In genomic region chr1:16764820-16765655, GRCh38 we compare ENCODE assay signal across 12 cellular contexts. TPM values are rescaled to one million over a fixed set of nuclear protein-coding genes. Genes with fewer than 3 reads are reported as not detected.
DNase-seq lines count a peak whose midpoint lies in the region; ATAC-seq and TF ChIP-seq lines count a peak whose summit lies in the region.
"Not testable (repeated sequence)": the region's sequence is repeated elsewhere in the genome, so short reads cannot be mapped to it uniquely, and the experiment has no call there.
"Had no signal": no experiment of that assay in that cellular context is flagged by ENCODE, and none has a peak within 500 bp of the region (broad histone marks: within the 10 kb centered on the region; RNA-seq: fewer than 3 reads in every experiment).

No MANE protein-coding gene starts in this region.

- peak; percentile 72 for ATAC-seq in left colon
- peak; percentile 80 to 84 for ATAC-seq in upper lobe of left lung (ENCODE audit: low FRiP score in 2 of 2)

- H3K9me2 ChIP-seq in SK-N-SH: not testable (repeated sequence)

- not testable (repeated sequence) for H3F3A ChIP-seq in SK-N-SH (replicated peaks; ENCODE audit: insufficient read depth)

- 0 out of 2 replicates have a peak overlapping the region, but pooled peaks have one; percentile 13 for H2AFZ ChIP-seq in SK-N-SH (ENCODE audit: low read depth)

- in situ Hi-C loops in G401 (cut with HindIII; ENCODE audit: low sequenced_read_pairs): not testable (repeated sequence)

- not testable (repeated sequence) for H3K79me2 ChIP-seq in SK-N-SH (ENCODE audit: insufficient read depth)

- H3K4me3 ChIP-seq in SK-N-SH (ENCODE audit: low read depth in 2 of 2, low read length in 1 of 2); duodenal mucosa (ENCODE audit: low read depth in 1 of 2, low read length in 2 of 2); upper lobe of left lung: not testable (repeated sequence)

- not testable (repeated sequence) for H4K20me1 ChIP-seq in SK-N-SH (ENCODE audit: insufficient read depth)

- not testable (repeated sequence) for H3K36me3 ChIP-seq in SK-N-SH (replicated peaks in 1 of 2; ENCODE audit: control insufficient read depth in 1 of 2, insufficient read depth in 2 of 2, low read length in 1 of 2); duodenal mucosa (ENCODE audit: control insufficient read depth in 1 of 2, insufficient read depth in 2 of 2, low read length in 2 of 2); upper lobe of left lung

- CTCF ChIA-PET in SK-N-SH (lab: Yijun Ruan, JAX): interaction anchor here (0.6 kb wide), 1 partner anchor 143 kb away, joined by 3 read pairs; no protein-coding TSS in a partner anchor

- POLR2A ChIA-PET in SK-N-SH (lab: Yijun Ruan, JAX): not testable (repeated sequence)

- TF ChIP-seq CTCF in SK-N-SH (IDR thresholded peaks at IDR 0.05); upper lobe of left lung (IDR thresholded peaks at IDR 0.05): not testable (repeated sequence)

- WGBS in SK-N-SH (ENCODE audit: low lambda C conversion rate): 82% methylated on average over 14 of the region's 15 CpGs
- WGBS in upper lobe of left lung, 2 donors: 60 to 75% methylated on average over 14 to 15 of the region's 15 CpGs

- TF ChIP-seq POLR2A in upper lobe of left lung (IDR thresholded peaks at IDR 0.05): not testable (repeated sequence)

- not testable (repeated sequence) for H3K4me1 ChIP-seq in SK-N-SH (ENCODE audit: control insufficient read depth in 1 of 2, insufficient read depth in 2 of 2, low read depth in 1 of 2, low read length in 1 of 2); duodenal mucosa (ENCODE audit: control insufficient read depth in 1 of 2, insufficient read depth in 2 of 2, low read length in 2 of 2)
- H3K4me1 ChIP-seq in upper lobe of left lung: peaks cover 0 to 13% (median 8%) of the 10 kb centered on the region in 4 donors

- H3K9ac ChIP-seq in SK-N-SH: not testable (repeated sequence)
- peak overlapping the region in 1 of 2 donors; percentile 23 for H3K9ac ChIP-seq in duodenal mucosa (ENCODE audit: low read depth in 1 of 2, low read length in 2 of 2)

- H3K9me3 ChIP-seq in SK-N-SH; duodenal mucosa (ENCODE audit: control insufficient read depth in 1 of 2, low read length in 2 of 2); upper lobe of left lung: not testable (repeated sequence)

- H3K4me2 ChIP-seq in SK-N-SH: not testable (repeated sequence)

- H3K27me3 ChIP-seq in SK-N-SH (ENCODE audit: insufficient read depth); duodenal mucosa (ENCODE audit: control insufficient read depth in 1 of 2, insufficient read depth in 2 of 2, low read length in 2 of 2); upper lobe of left lung: not testable (repeated sequence)

- intact Hi-C loops in cardiac septum (cut with DNase I); left colon (cut with DNase I, micrococcal nuclease): not testable (repeated sequence)

- not testable (repeated sequence) for TF ChIP-seq EP300 in SK-N-SH (IDR thresholded peaks at IDR 0.05; ENCODE audit: borderline replicate concordance in 1 of 2, low read depth in 1 of 2, low read length in 1 of 2)
- TF ChIP-seq EP300 in upper lobe of left lung (IDR thresholded peaks at IDR 0.05): peak in 1 of 4 donors; percentile 51

- DNase-seq in G401 (ENCODE audit: low spot score) (peak; percentile 74), cardiac septum (ENCODE audit: low spot score) (peak; percentile 66), left colon (peak; percentile 47 to 79), mucosa of gallbladder (ENCODE audit: low spot score) (peak; percentile 67), renal cortical epithelial cell (ENCODE audit: low read depth) (peak; percentile 98), upper lobe of left lung (peak in 1 of 2 donors; percentile 84)
- not testable (repeated sequence) for DNase-seq in SK-N-SH

- not testable (repeated sequence) for TF ChIP-seq RAD21 in SK-N-SH (IDR thresholded peaks at IDR 0.05; ENCODE audit: low read length)

- H3K27ac ChIP-seq in SK-N-SH (ENCODE audit: low read depth in 2 of 2, low read length in 1 of 2): not testable (repeated sequence)
- H3K27ac ChIP-seq in duodenal mucosa (ENCODE audit: low read depth, low read length) (peak overlapping the region; percentile 78), upper lobe of left lung (peak overlapping the region; percentile 8 to 77 (median 71))

RNA-seq across cellular contexts. Expression of gene RNU1-4, which starts 24.7 kb away (rescaled TPM):
- total RNA-seq in G401 (2014; rRNA removed; shearing (Covaris generic)): not detected in 2 replicates
- polyA plus RNA-seq in SK-N-SH (2012; rRNA removed): not detected in 2 replicates
- polyA plus RNA-seq in SK-N-SH (2012; cell fraction: cytosol; rRNA removed): not detected in 2 replicates
- not detected in 2 replicates for polyA plus RNA-seq in SK-N-SH (2012; cell fraction: nucleus; rRNA removed)
- total RNA-seq in cardiac septum (6,195 TPM), left colon (1,000 to 10,000 TPM; 3,977 to 5,589 TPM), mucosa of gallbladder (1,358 TPM), renal cortical epithelial cell (under 0.01 TPM in 2 replicates), upper lobe of left lung (over 10,000 TPM in 1 of 6 donors, 1,000 to 10,000 TPM in 2, under 1 TPM in 3; under 0.01 to 14,413 (median 1,360) TPM)
- total RNA-seq: LHCN-M2, myocyte, osteoblast had no signal
- polyA plus RNA-seq: CD8-positive, alpha-beta memory T cell had no signal
